ENCODE assay signal across 12 cellular contexts in the genomic region with DNA sequence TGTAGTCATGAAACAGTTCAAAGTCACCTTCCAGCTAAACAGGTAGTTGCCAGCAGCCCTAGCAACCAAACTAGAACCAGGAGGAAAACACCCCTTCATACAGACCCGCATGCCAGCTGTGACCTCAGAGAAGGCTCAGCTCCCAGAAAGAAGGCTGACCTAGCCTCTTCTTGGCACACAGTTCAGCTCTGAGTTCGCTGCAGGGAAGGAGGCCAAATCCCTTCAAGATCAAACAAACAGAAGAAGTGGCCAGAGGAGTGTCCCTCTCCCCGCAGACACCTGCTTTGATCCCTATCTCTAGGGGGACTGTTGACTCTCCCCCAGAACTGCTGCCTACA. TPM values are rescaled to one million over a fixed set of nuclear protein-coding genes. Genes with fewer than 3 reads are reported as not detected.
DNase-seq lines count a peak whose midpoint lies in the region; ATAC-seq and TF ChIP-seq lines count a peak whose summit lies in the region.
"Had no signal": no experiment of that assay in that cellular context is flagged by ENCODE, and none has a peak within 500 bp of the region (broad histone marks: within the 10 kb centered on the region; RNA-seq: fewer than 3 reads in every experiment).

No MANE protein-coding gene starts in this region.

- ATAC-seq in gastroesophageal sphincter (peak; percentile 65), left lobe of liver (no peak)
- peak; percentile 52 for ATAC-seq in stimulated activated naive CD8-positive, alpha-beta T cell treated with anti-CD3 and anti-CD28 coated beads, Interleukin-15, amount 100 ng/mL, for 72 hours

- H3K27ac Mint-ChIP-seq in activated naive CD4-positive, alpha-beta T cell treated with anti-CD3 and anti-CD28 coated beads, Interleukin-2, amount 10 ng/mL, durations not matched to agents 7 days and 5 days = peak overlapping the region; percentile 66
- peak overlapping the region; percentile 53 for H3K27ac Mint-ChIP-seq in activated T-helper 1 cell treated with anti-CD3 and anti-CD28 coated beads, Interleukin-12 subunit alpha, Interleukin-12 subunit beta, Interleukin-2, Interleukin-4 antibody, amounts not matched to agents 30 ng/mL and 10 ng/mL and 1 ng/mL, durations not matched to agents 14 hours and 24 hours and 36 hours
- peak overlapping the region; percentile 92 for H3K27ac Mint-ChIP-seq in stimulated activated naive CD8-positive, alpha-beta T cell treated with anti-CD3 and anti-CD28 coated beads, Interleukin-15, amount 100 ng/mL, for 72 hours

- no peak for TF ChIP-seq EP300 in gastroesophageal sphincter (IDR thresholded peaks at IDR 0.05)

- H3K9ac ChIP-seq in MM.1S (ENCODE audit: low read length) = no peak overlapping the region
- H3K9ac ChIP-seq: BLaER1 treated with 17β-estradiol and CSF1 and Interleukin-3, amounts not matched to agents 10 nM and 100 nM had no signal

- H3K36me3 ChIP-seq in gastroesophageal sphincter = no peaks in the 10 kb centered on the region
- no peaks in the 10 kb centered on the region for H3K36me3 ChIP-seq in spleen
- H3K36me3 ChIP-seq in MM.1S (replicated peaks; ENCODE audit: insufficient read depth, low read length) = 0 out of 2 replicates have a peak, but pooled peaks cover 4% of the 10 kb centered on the region

- H3K4me3 Mint-ChIP-seq in activated naive CD4-positive, alpha-beta T cell treated with anti-CD3 and anti-CD28 coated beads, Interleukin-2, amount 10 ng/mL, durations not matched to agents 7 days and 5 days = no peak overlapping the region
- H3K4me3 Mint-ChIP-seq in activated T-helper 1 cell treated with anti-CD3 and anti-CD28 coated beads, Interleukin-12 subunit alpha, Interleukin-12 subunit beta, Interleukin-2, Interleukin-4 antibody, amounts not matched to agents 30 ng/mL and 10 ng/mL and 1 ng/mL, durations not matched to agents 14 hours and 24 hours and 36 hours = no peak overlapping the region
- peak overlapping the region; percentile 11 to 49 for H3K4me3 Mint-ChIP-seq in stimulated activated naive CD8-positive, alpha-beta T cell treated with anti-CD3 and anti-CD28 coated beads, Interleukin-15, amount 100 ng/mL, for 72 hours

- H3K4me1 ChIP-seq in gastroesophageal sphincter (peaks cover 3 to 39% (median 4%) of the 10 kb centered on the region in 3 donors), spleen (peaks cover 0 to 13% (median 0%) of the 10 kb centered on the region in 6 donors), MM.1S (ENCODE audit: low read length) (no peaks in the 10 kb centered on the region)

- whole genome bisulfite sequencing in gastroesophageal sphincter (ENCODE audit: low coverage in 1 of 2), 2 donors = 20 to 21% methylated on average over 2 to 3 of the region's 3 CpGs
- WGBS in spleen, 5 donors = 72 to 87% (median 83%) methylated on average over 3 of the region's 3 CpGs

- H3K4me3 ChIP-seq in gastroesophageal sphincter = no peak overlapping the region
- H3K4me3 ChIP-seq in spleen = no peak overlapping the region
- H3K4me3 ChIP-seq in MM.1S (ENCODE audit: low read length) = no peak overlapping the region
- H3K4me3 ChIP-seq: BLaER1 treated with 17β-estradiol and CSF1 and Interleukin-3, amounts not matched to agents 10 nM and 100 nM had no signal

- intact Hi-C loops in activated T-helper 1 cell treated with anti-CD3 and anti-CD28 coated beads, Interleukin-12 subunit alpha, Interleukin-12 subunit beta, Interleukin-2, Interleukin-4 antibody, amounts not matched to agents 30 ng/mL and 10 ng/mL and 1 ng/mL, durations not matched to agents 14 hours and 24 hours and 36 hours (cut with micrococcal nuclease) = no loop called here
- intact Hi-C loops in spleen (cut with DNase I; ENCODE audit: low total_unique reads) = no loop called here

- peaks cover 61% of the 10 kb centered on the region for H3K4me1 Mint-ChIP-seq in activated naive CD4-positive, alpha-beta T cell treated with anti-CD3 and anti-CD28 coated beads, Interleukin-2, amount 10 ng/mL, durations not matched to agents 7 days and 5 days
- H3K4me1 Mint-ChIP-seq in activated T-helper 1 cell treated with anti-CD3 and anti-CD28 coated beads, Interleukin-12 subunit alpha, Interleukin-12 subunit beta, Interleukin-2, Interleukin-4 antibody, amounts not matched to agents 30 ng/mL and 10 ng/mL and 1 ng/mL, durations not matched to agents 14 hours and 24 hours and 36 hours (ENCODE audit: low read depth) = peaks cover 59% of the 10 kb centered on the region
- H3K4me1 Mint-ChIP-seq in stimulated activated naive CD8-positive, alpha-beta T cell treated with anti-CD3 and anti-CD28 coated beads, Interleukin-15, amount 100 ng/mL, for 72 hours = peaks cover 80% of the 10 kb centered on the region

- H3F3A ChIP-seq in MM.1S (ENCODE audit: insufficient read depth, low read length) = no peaks in the 10 kb centered on the region

- TF ChIP-seq CTCF in gastroesophageal sphincter (IDR thresholded peaks at IDR 0.05) = no peak
- TF ChIP-seq CTCF in spleen (IDR thresholded peaks at IDR 0.05 in 8 of 11, conservative IDR thresholded peaks at IDR 0.05 in 3 of 11) = no peak
- no peak for TF ChIP-seq CTCF in MM.1S (IDR thresholded peaks at IDR 0.05; ENCODE audit: low read length)

- H3K27me3 ChIP-seq in gastroesophageal sphincter = no peaks in the 10 kb centered on the region
- H3K27me3 ChIP-seq in spleen (replicated peaks in 1 of 7) = no peaks in the 10 kb centered on the region
- no peaks in the 10 kb centered on the region for H3K27me3 ChIP-seq in MM.1S (replicated peaks; ENCODE audit: insufficient read depth, low read length)
- H3K27me3 ChIP-seq: BLaER1 treated with 17β-estradiol and CSF1 and Interleukin-3, amounts not matched to agents 10 nM and 100 nM had no signal

- DNase-seq in activated naive CD4-positive, alpha-beta T cell treated with anti-CD3 and anti-CD28 coated beads, Interleukin-2, amount 10 ng/mL, durations not matched to agents 7 days and 5 days = no peak
- no peak for DNase-seq in activated naive CD4-positive, alpha-beta T cell treated with Interleukin-2 at 50 U/mL for 16 hours
- DNase-seq in activated T-helper 1 cell treated with anti-CD3 and anti-CD28 coated beads, Interleukin-12 subunit alpha, Interleukin-12 subunit beta, Interleukin-2, Interleukin-4 antibody, amounts not matched to agents 30 ng/mL and 10 ng/mL and 1 ng/mL, durations not matched to agents 14 hours and 24 hours and 36 hours (ENCODE audit: low spot score) = no peak
- no peak for DNase-seq in stimulated activated naive CD8-positive, alpha-beta T cell treated with anti-CD3 and anti-CD28 coated beads, Interleukin-15, amount 100 ng/mL, for 72 hours
- DNase-seq in spleen = no peak
- no peak for DNase-seq in left lobe of liver (ENCODE audit: low spot score)
- DNase-seq in MM.1S = no peak
- DNase-seq: activated CD4-positive, alpha-beta T cell treated with anti-CD3 and anti-CD28 coated beads, Interleukin-2, amount 50 U/mL, for 48 hours; NCI-H187; SHP77 had no signal

- H3K4me2 ChIP-seq in MM.1S (ENCODE audit: low read depth, low read length) = no peak overlapping the region
- H3K4me2 ChIP-seq: BLaER1 treated with 17β-estradiol and CSF1 and Interleukin-3, amounts not matched to agents 10 nM and 100 nM had no signal

- no peaks in the 10 kb centered on the region for H3K27me3 Mint-ChIP-seq in activated naive CD4-positive, alpha-beta T cell treated with anti-CD3 and anti-CD28 coated beads, Interleukin-2, amount 10 ng/mL, durations not matched to agents 7 days and 5 days
- H3K27me3 Mint-ChIP-seq in activated T-helper 1 cell treated with anti-CD3 and anti-CD28 coated beads, Interleukin-12 subunit alpha, Interleukin-12 subunit beta, Interleukin-2, Interleukin-4 antibody, amounts not matched to agents 30 ng/mL and 10 ng/mL and 1 ng/mL, durations not matched to agents 14 hours and 24 hours and 36 hours (ENCODE audit: insufficient read depth) = no peaks in the 10 kb centered on the region
- H3K27me3 Mint-ChIP-seq in stimulated activated naive CD8-positive, alpha-beta T cell treated with anti-CD3 and anti-CD28 coated beads, Interleukin-15, amount 100 ng/mL, for 72 hours = no peaks in the 10 kb centered on the region

- no peak for TF ChIP-seq POLR2A in gastroesophageal sphincter (IDR thresholded peaks at IDR 0.05)
- no peak for TF ChIP-seq POLR2A in spleen (IDR thresholded peaks at IDR 0.05)

- H3K27ac ChIP-seq in gastroesophageal sphincter (peak overlapping the region in 2 of 4 donors; percentile 36 to 60), spleen (no peak overlapping the region), MM.1S (ENCODE audit: low read length) (no peak overlapping the region)

- H3K9me2 ChIP-seq in MM.1S (replicated peaks; ENCODE audit: insufficient read depth, low read length) = no peaks in the 10 kb centered on the region

- no peaks in the 10 kb centered on the region for H3K9me3 ChIP-seq in gastroesophageal sphincter
- H3K9me3 ChIP-seq in spleen = no peaks in the 10 kb centered on the region
- no peaks in the 10 kb centered on the region for H3K9me3 ChIP-seq in MM.1S (replicated peaks; ENCODE audit: insufficient read depth, low read length)
- H3K9me3 ChIP-seq: BLaER1 treated with 17β-estradiol and CSF1 and Interleukin-3, amounts not matched to agents 10 nM and 100 nM had no signal

- no peaks in the 10 kb centered on the region; the same call in 1 of the 2 replicates for H3K79me2 ChIP-seq in MM.1S (ENCODE audit: low read length)

- H3K36me3 Mint-ChIP-seq in activated naive CD4-positive, alpha-beta T cell treated with anti-CD3 and anti-CD28 coated beads, Interleukin-2, amount 10 ng/mL, durations not matched to agents 7 days and 5 days = peaks cover 54% of the 10 kb centered on the region
- H3K36me3 Mint-ChIP-seq in activated T-helper 1 cell treated with anti-CD3 and anti-CD28 coated beads, Interleukin-12 subunit alpha, Interleukin-12 subunit beta, Interleukin-2, Interleukin-4 antibody, amounts not matched to agents 30 ng/mL and 10 ng/mL and 1 ng/mL, durations not matched to agents 14 hours and 24 hours and 36 hours (ENCODE audit: low read depth) = peaks cover 37% of the 10 kb centered on the region

- H4K20me1 ChIP-seq in MM.1S (ENCODE audit: insufficient read depth, low read length) = no peaks in the 10 kb centered on the region

- H2AFZ ChIP-seq in MM.1S (ENCODE audit: low read length) = no peak overlapping the region

- CTCF ChIA-PET in activated naive CD4-positive, alpha-beta T cell treated with anti-CD3 and anti-CD28 coated beads, Interleukin-2, amount 10 ng/mL, durations not matched to agents 7 days and 5 days (lab: Charles Lee) = interaction anchor here (0.9 to 4.4 kb wide), 4 partner anchors 10 to 448 kb away, joined by 3 to 26 read pairs (median 4); no protein-coding TSS in a partner anchor

- peaks cover 2% of the 10 kb centered on the region for H3K9me3 Mint-ChIP-seq in activated naive CD4-positive, alpha-beta T cell treated with anti-CD3 and anti-CD28 coated beads, Interleukin-2, amount 10 ng/mL, durations not matched to agents 7 days and 5 days
- H3K9me3 Mint-ChIP-seq in activated T-helper 1 cell treated with anti-CD3 and anti-CD28 coated beads, Interleukin-12 subunit alpha, Interleukin-12 subunit beta, Interleukin-2, Interleukin-4 antibody, amounts not matched to agents 30 ng/mL and 10 ng/mL and 1 ng/mL, durations not matched to agents 14 hours and 24 hours and 36 hours = no peaks in the 10 kb centered on the region
- H3K9me3 Mint-ChIP-seq in stimulated activated naive CD8-positive, alpha-beta T cell treated with anti-CD3 and anti-CD28 coated beads, Interleukin-15, amount 100 ng/mL, for 72 hours = no peaks in the 10 kb centered on the region

RNA-seq across cellular contexts. Expression of a gene that starts 56.0 kb away (rescaled TPM):
- total RNA-seq in activated T-helper 1 cell treated with anti-CD3 and anti-CD28 coated beads, Interleukin-12 subunit alpha, Interleukin-12 subunit beta, Interleukin-2, Interleukin-4 antibody, amounts not matched to agents 30 ng/mL and 10 ng/mL and 1 ng/mL, durations not matched to agents 14 hours and 24 hours and 36 hours = 33.9 and 36.8 TPM in 2 replicates
- 100 to 1,000 TPM in 2 of 4 donors, 10 to 100 TPM in 2; 88.9 to 148 (median 112) TPM for total RNA-seq in gastroesophageal sphincter
- total RNA-seq in spleen = 10 to 100 TPM; 24.4 to 39.9 (median 27.6) TPM
- 10 to 100 TPM; 30.3 to 31.5 (median 31.3) TPM for polyA plus RNA-seq in spleen
- total RNA-seq in left lobe of liver = 127 TPM

Comparison
In these comparisons a context has a peak if more than half of its experiments do, and no peak if none do; other contexts are left out.
1. H3K4me3 Mint-ChIP-seq: peak in stimulated activated naive CD8-positive, alpha-beta T cell treated with anti-CD3 and anti-CD28 coated beads, Interleukin-15, amount 100 ng/mL, for 72 hours (2 of 2); none in activated naive CD4-positive, alpha-beta T cell treated with anti-CD3 and anti-CD28 coated beads, Interleukin-2, amount 10 ng/mL, durations not matched to agents 7 days and 5 days (single experiment) and activated T-helper 1 cell treated with anti-CD3 and anti-CD28 coated beads, Interleukin-12 subunit alpha, Interleukin-12 subunit beta, Interleukin-2, Interleukin-4 antibody, amounts not matched to agents 30 ng/mL and 10 ng/mL and 1 ng/mL, durations not matched to agents 14 hours and 24 hours and 36 hours (single experiment).
2. Peak in every context shown above with its lines, with median percentiles within 50 percentile points of each other: H3K27ac Mint-ChIP-seq.